ENCODE assay signal across 8 cellular contexts in genomic region chr14:24429395-24430142, GRCh38. TPM values are rescaled to one million over a fixed set of nuclear protein-coding genes. Genes with fewer than 3 reads are reported as not detected.
DNase-seq lines count a peak whose midpoint lies in the region; TF ChIP-seq lines count a peak whose summit lies in the region.

Gene CBLN3, minus strand, starts transcription at chr14:24429668. Its CDS starts 614 bp downstream, at chr14:24429054.
Gene KHNYN, plus strand, starts transcription at chr14:24429954. Its CDS starts 777 bp downstream, at chr14:24430731.

- H3K9me3 ChIP-seq in MG63 (no peaks in the 10 kb centered on the region), cardiac muscle cell (ENCODE audit: low read depth) (no peaks in the 10 kb centered on the region), trophoblast cell (ENCODE audit: insufficient read depth, low read depth, low read length) (peaks cover 3% of the 10 kb centered on the region), tibial nerve (no peaks in the 10 kb centered on the region)

- DNase-seq in GM06990 (ENCODE audit: extremely low read depth, insufficient read length) (peak; percentile 90), HCEC 1CT (peak; percentile 96), MG63 (peak; percentile 91), SKM-1 treated with dmso at 0.1 percent for 144 hours (lab: John Stamatoyannopoulos, UW; ENCODE audit: unreplicated experiment) (peak; percentile 68), cardiac muscle cell (ENCODE audit: low read depth in 1 of 2, low spot score in 1 of 2) (peak; percentile 93 to 96), trophoblast cell (peak; percentile 76 to 88), tibial nerve (ENCODE audit: low spot score in 2 of 2) (peak; percentile 81 to 82)
- peak; percentile 90 for DNase-seq in activated naive CD8-positive, alpha-beta T cell treated with anti-CD3 and anti-CD28 coated beads for 36 hours

- H3K27ac ChIP-seq in cardiac muscle cell (peak within 1 kb of the TSS; percentile 93), trophoblast cell (ENCODE audit: low read depth, low read length) (peak within 1 kb of the TSS; percentile 68), tibial nerve (peak within 1 kb of the TSS; percentile 95 to 99 (median 96))

- H3K79me1 ChIP-seq in trophoblast cell (ENCODE audit: low read length): peaks cover 12% of the 10 kb centered on the region

- peak within 1 kb of the TSS; percentile 82 for H4K12ac ChIP-seq in trophoblast cell (ENCODE audit: low read depth, low read length)

- H3K27me3 Mint-ChIP-seq in activated naive CD8-positive, alpha-beta T cell treated with anti-CD3 and anti-CD28 coated beads for 36 hours: no peaks in the 10 kb centered on the region

- peaks cover 13% of the 10 kb centered on the region for H3K36me3 ChIP-seq in GM06990 (ENCODE audit: control insufficient read depth, insufficient read depth, low read length)
- peaks cover 26% of the 10 kb centered on the region for H3K36me3 ChIP-seq in MG63
- peaks cover 18% of the 10 kb centered on the region for H3K36me3 ChIP-seq in cardiac muscle cell
- peaks cover 11 to 14% of the 10 kb centered on the region in 2 experiments for H3K36me3 ChIP-seq in trophoblast cell (ENCODE audit: control insufficient read depth in 1 of 2, insufficient read depth in 2 of 2, low read length in 2 of 2)
- peaks cover 0 to 33% (median 5%) of the 10 kb centered on the region in 3 donors for H3K36me3 ChIP-seq in tibial nerve

- H3K9me3 Mint-ChIP-seq in activated naive CD8-positive, alpha-beta T cell treated with anti-CD3 and anti-CD28 coated beads for 36 hours: no peaks in the 10 kb centered on the region

- no peaks in the 10 kb centered on the region for H3K27me3 ChIP-seq in GM06990 (replicated peaks; ENCODE audit: control insufficient read depth, insufficient read depth, low read length)
- H3K27me3 ChIP-seq in MG63: no peaks in the 10 kb centered on the region
- H3K27me3 ChIP-seq in cardiac muscle cell: no peaks in the 10 kb centered on the region
- no peaks in the 10 kb centered on the region for H3K27me3 ChIP-seq in trophoblast cell (ENCODE audit: insufficient read depth, low read length)
- no peaks in the 10 kb centered on the region for H3K27me3 ChIP-seq in tibial nerve

- WGBS in trophoblast cell (ENCODE audit: extremely low coverage, insufficient coverage, insufficient read length): no CpG with 5 or more reads among the region's 57 CpGs
- 2% methylated on average over 54 to 57 of the region's 57 CpGs for WGBS in tibial nerve, 2 donors

- H3K4me2 ChIP-seq in trophoblast cell (ENCODE audit: low read length): peak within 1 kb of the TSS; percentile 79

- peak within 1 kb of the TSS; percentile 90 for H3K18ac ChIP-seq in trophoblast cell (ENCODE audit: low read length)

- H3K14ac ChIP-seq in trophoblast cell (ENCODE audit: low read length): peak within 1 kb of the TSS; percentile 90

- H3K4me1 ChIP-seq in cardiac muscle cell (ENCODE audit: low read depth): peaks cover 9% of the 10 kb centered on the region
- H3K4me1 ChIP-seq in trophoblast cell (ENCODE audit: control insufficient read depth in 1 of 2, insufficient read depth in 2 of 2, low read length in 2 of 2): peaks cover 10 to 18% of the 10 kb centered on the region in 2 experiments
- peaks cover 0 to 58% (median 28%) of the 10 kb centered on the region in 4 donors for H3K4me1 ChIP-seq in tibial nerve

- peak within 1 kb of the TSS; percentile 89 for H4K91ac ChIP-seq in trophoblast cell (ENCODE audit: low read depth, low read length)

- peak within 1 kb of the TSS; percentile 93 for H2AFZ ChIP-seq in trophoblast cell (ENCODE audit: insufficient read depth, low read length, poor library complexity)

- peak within 1 kb of the TSS; percentile 75 for H2BK120ac ChIP-seq in trophoblast cell (ENCODE audit: insufficient read depth, low read length, poor library complexity)

- H2BK5ac ChIP-seq in trophoblast cell (ENCODE audit: low read depth, low read length, poor library complexity): peak within 1 kb of the TSS; percentile 91

- H3K36me3 Mint-ChIP-seq in activated naive CD8-positive, alpha-beta T cell treated with anti-CD3 and anti-CD28 coated beads for 36 hours: peaks cover 19% of the 10 kb centered on the region

- peak; percentile 32 to 97 for TF ChIP-seq EP300 in tibial nerve (IDR thresholded peaks at IDR 0.05)

- peak; percentile 93 to 97 for TF ChIP-seq POLR2A in tibial nerve (IDR thresholded peaks at IDR 0.05)

- peak within 1 kb of the TSS; percentile 97 for H3K27ac Mint-ChIP-seq in activated naive CD8-positive, alpha-beta T cell treated with anti-CD3 and anti-CD28 coated beads for 36 hours

- peaks cover 44% of the 10 kb centered on the region for H3K4me1 Mint-ChIP-seq in activated naive CD8-positive, alpha-beta T cell treated with anti-CD3 and anti-CD28 coated beads for 36 hours

- no peak within 1 kb of the TSS for H3K23ac ChIP-seq in trophoblast cell (ENCODE audit: low read length)

- H4K8ac ChIP-seq in trophoblast cell (ENCODE audit: low read depth, low read length): peak within 1 kb of the TSS; percentile 78

- H3K4me3 Mint-ChIP-seq in activated naive CD8-positive, alpha-beta T cell treated with anti-CD3 and anti-CD28 coated beads for 36 hours: peak within 1 kb of the TSS; percentile 92

- H3K79me2 ChIP-seq in trophoblast cell (ENCODE audit: control insufficient read depth, insufficient read depth, low read length, poor library complexity): peaks cover 7% of the 10 kb centered on the region

- peak within 1 kb of the TSS; percentile 37 for H3K4ac ChIP-seq in trophoblast cell (ENCODE audit: low read depth, low read length)

- H2AK5ac ChIP-seq in trophoblast cell (ENCODE audit: low read length): peak within 1 kb of the TSS; percentile 75

- H3K4me3 ChIP-seq in GM06990 (replicated peaks; ENCODE audit: low read depth, low read length): peak within 1 kb of the TSS; percentile 94
- peak within 1 kb of the TSS; percentile 74 for H3K4me3 ChIP-seq in MG63
- H3K4me3 ChIP-seq in cardiac muscle cell: peak within 1 kb of the TSS; percentile 66
- peak within 1 kb of the TSS; percentile 63 for H3K4me3 ChIP-seq in trophoblast cell (ENCODE audit: low read depth, low read length)
- peak within 1 kb of the TSS; percentile 61 to 96 (median 72) for H3K4me3 ChIP-seq in tibial nerve

- TF ChIP-seq CTCF in GM06990 (IDR thresholded peaks at IDR 0.05; ENCODE audit: insufficient read depth, low read length, poor library complexity, severe bottlenecking) (no peak), cardiac muscle cell (IDR thresholded peaks at IDR 0.05; ENCODE audit: low read depth, low read length) (no peak), tibial nerve (IDR thresholded peaks at IDR 0.05) (peak in 1 of 5 experiments; percentile 55)

- H3K9ac ChIP-seq in trophoblast cell (ENCODE audit: low read length): peak within 1 kb of the TSS; percentile 85

- H2BK12ac ChIP-seq in trophoblast cell (ENCODE audit: low read length): peak within 1 kb of the TSS; percentile 47

RNA-seq across cellular contexts. Expression of gene CBLN3, which starts in this region (rescaled TPM):
- 2.0 TPM in 1 of 2 replicates, not detected in the other for total RNA-seq in MG63 (2014; rRNA removed; shearing (Covaris generic); ENCODE audit: low replicate concordance)
- total RNA-seq in activated naive CD8-positive, alpha-beta T cell treated with anti-CD3 and anti-CD28 coated beads for 36 hours: 1 to 10 TPM; 5.5 to 6.4 TPM
- total RNA-seq in cardiac muscle cell: 2.3 and 3.3 TPM in 2 replicates
- 3.1 and 5.3 TPM in 2 replicates for polyA plus RNA-seq in cardiac muscle cell
- 0.46 and 0.67 TPM in 2 replicates for polyA plus RNA-seq in trophoblast cell (2013)
- 1 to 10 TPM; 2.1 to 6.9 (median 5.1) TPM for total RNA-seq in tibial nerve

RNA-seq across cellular contexts. Expression of gene KHNYN, which starts in this region (rescaled TPM):
- total RNA-seq in MG63 (2014; rRNA removed; shearing (Covaris generic); ENCODE audit: low replicate concordance): 19.1 and 30.7 TPM in 2 replicates
- total RNA-seq in activated naive CD8-positive, alpha-beta T cell treated with anti-CD3 and anti-CD28 coated beads for 36 hours: 10 to 100 TPM; 47.3 to 48.7 TPM
- 62.2 and 90.7 TPM in 2 replicates for total RNA-seq in cardiac muscle cell
- polyA plus RNA-seq in cardiac muscle cell: 34.7 and 35.7 TPM in 2 replicates
- polyA plus RNA-seq in trophoblast cell (2013): 24.7 and 26.0 TPM in 2 replicates
- 100 to 1,000 TPM in 1 of 4 donors, 10 to 100 TPM in 3; 66.8 to 106 (median 84.5) TPM for total RNA-seq in tibial nerve

Comparison
In these comparisons a context has a peak if more than half of its experiments do, and no peak if none do; other contexts are left out.
1. Peak in every context shown above with its lines: DNase-seq, H3K4me3 ChIP-seq and H3K27ac ChIP-seq.